1 cellular context compared by ENCODE assay signal in the genomic region with DNA sequence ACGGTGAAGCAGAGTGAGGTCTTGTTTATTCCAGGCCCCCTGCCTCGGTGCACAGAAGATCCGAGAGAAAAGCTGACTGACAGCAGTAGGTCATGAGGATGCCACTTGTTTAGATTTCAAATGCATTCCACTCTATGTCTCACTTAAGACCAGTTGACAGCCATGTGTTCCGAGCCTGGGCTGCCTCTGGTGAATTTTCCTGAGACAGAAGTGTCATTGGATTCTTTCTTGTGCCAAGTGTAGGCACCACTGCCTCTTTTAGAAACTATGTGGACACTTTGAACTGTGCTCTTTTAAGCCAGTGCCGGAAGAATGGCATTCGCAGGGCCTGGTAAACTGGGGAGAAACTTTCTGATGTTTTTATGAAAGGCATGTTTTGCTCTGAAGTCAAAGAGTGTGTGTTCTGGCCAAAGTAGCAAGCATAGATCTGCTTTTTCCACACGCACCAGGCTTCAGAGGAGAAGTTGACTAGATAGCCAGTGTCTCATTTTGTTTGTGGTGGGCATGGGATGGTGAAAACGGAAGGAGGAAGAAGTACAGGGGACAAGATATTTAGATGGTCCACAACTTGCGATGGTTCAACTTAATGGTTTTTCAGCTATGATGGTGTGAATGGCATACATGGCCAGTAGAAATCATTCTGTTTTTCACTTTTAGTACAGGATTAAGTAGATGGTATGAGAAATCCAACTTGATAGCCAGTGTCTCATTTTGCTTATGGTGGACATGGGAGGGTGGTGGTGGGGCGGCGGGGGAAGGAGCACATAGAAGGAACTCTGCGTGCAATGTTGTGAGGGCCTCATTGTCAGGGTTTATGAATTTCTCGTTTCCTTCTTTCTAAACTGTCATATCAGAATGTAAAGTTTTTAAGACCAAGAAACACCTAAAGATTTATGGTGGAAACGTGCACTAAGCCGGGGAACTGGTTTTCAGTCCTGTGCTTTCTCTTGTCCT.
TF ChIP-seq lines count a peak whose summit lies in the region.

No MANE protein-coding gene starts in this region.

TF ChIP-seq in GM23338, 12 proteins besides CTCF, POLR2A, EP300 and RAD21 (continued from another document):
- no peak for TF ChIP-seq REST (IDR thresholded peaks at IDR 0.05; ENCODE audit: unreplicated experiment)
- TF ChIP-seq, protein P1, sequence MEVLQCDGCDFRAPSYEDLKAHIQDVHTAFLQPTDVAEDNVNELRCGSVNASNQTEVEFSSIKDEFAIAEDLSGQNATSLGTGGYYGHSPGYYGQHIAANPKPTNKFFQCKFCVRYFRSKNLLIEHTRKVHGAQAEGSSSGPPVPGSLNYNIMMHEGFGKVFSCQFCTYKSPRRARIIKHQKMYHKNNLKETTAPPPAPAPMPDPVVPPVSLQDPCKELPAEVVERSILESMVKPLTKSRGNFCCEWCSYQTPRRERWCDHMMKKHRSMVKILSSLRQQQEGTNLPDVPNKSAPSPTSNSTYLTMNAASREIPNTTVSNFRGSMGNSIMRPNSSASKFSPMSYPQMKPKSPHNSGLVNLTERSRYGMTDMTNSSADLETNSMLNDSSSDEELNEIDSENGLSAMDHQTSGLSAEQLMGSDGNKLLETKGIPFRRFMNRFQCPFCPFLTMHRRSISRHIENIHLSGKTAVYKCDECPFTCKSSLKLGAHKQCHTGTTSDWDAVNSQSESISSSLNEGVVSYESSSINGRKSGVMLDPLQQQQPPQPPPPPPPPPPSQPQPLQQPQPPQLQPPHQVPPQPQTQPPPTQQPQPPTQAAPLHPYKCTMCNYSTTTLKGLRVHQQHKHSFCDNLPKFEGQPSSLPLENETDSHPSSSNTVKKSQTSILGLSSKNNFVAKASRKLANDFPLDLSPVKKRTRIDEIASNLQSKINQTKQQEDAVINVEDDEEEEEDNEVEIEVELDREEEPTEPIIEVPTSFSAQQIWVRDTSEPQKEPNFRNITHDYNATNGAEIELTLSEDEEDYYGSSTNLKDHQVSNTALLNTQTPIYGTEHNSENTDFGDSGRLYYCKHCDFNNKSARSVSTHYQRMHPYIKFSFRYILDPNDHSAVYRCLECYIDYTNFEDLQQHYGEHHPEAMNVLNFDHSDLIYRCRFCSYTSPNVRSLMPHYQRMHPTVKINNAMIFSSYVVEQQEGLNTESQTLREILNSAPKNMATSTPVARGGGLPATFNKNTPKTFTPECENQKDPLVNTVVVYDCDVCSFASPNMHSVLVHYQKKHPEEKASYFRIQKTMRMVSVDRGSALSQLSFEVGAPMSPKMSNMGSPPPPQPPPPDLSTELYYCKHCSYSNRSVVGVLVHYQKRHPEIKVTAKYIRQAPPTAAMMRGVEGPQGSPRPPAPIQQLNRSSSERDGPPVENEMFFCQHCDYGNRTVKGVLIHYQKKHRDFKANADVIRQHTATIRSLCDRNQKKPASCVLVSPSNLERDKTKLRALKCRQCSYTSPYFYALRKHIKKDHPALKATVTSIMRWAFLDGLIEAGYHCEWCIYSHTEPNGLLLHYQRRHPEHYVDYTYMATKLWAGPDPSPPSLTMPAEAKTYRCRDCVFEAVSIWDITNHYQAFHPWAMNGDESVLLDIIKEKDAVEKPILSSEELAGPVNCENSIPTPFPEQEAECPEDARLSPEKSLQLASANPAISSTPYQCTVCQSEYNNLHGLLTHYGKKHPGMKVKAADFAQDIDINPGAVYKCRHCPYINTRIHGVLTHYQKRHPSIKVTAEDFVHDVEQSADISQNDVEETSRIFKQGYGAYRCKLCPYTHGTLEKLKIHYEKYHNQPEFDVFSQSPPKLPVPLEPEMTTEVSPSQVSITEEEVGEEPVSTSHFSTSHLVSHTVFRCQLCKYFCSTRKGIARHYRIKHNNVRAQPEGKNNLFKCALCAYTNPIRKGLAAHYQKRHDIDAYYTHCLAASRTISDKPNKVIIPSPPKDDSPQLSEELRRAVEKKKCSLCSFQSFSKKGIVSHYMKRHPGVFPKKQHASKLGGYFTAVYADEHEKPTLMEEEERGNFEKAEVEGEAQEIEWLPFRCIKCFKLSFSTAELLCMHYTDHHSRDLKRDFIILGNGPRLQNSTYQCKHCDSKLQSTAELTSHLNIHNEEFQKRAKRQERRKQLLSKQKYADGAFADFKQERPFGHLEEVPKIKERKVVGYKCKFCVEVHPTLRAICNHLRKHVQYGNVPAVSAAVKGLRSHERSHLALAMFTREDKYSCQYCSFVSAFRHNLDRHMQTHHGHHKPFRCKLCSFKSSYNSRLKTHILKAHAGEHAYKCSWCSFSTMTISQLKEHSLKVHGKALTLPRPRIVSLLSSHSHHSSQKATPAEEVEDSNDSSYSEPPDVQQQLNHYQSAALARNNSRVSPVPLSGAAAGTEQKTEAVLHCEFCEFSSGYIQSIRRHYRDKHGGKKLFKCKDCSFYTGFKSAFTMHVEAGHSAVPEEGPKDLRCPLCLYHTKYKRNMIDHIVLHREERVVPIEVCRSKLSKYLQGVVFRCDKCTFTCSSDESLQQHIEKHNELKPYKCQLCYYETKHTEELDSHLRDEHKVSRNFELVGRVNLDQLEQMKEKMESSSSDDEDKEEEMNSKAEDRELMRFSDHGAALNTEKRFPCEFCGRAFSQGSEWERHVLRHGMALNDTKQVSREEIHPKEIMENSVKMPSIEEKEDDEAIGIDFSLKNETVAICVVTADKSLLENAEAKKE (CRISPR knock-in tag; IDR thresholded peaks at IDR 0.05): no peak
- no peak for TF ChIP-seq ZNF331 (CRISPR knock-in tag; IDR thresholded peaks at IDR 0.05; ENCODE audit: low read depth)
- no peak for TF ChIP-seq EZH2 (IDR thresholded peaks at IDR 0.05; ENCODE audit: low read depth, unreplicated experiment)
- no peak for TF ChIP-seq EZH2phosphoT487 (IDR thresholded peaks at IDR 0.05; ENCODE audit: unreplicated experiment)
- no peak for TF ChIP-seq ZNF114 (CRISPR knock-in tag; IDR thresholded peaks at IDR 0.05)
- TF ChIP-seq CREB1 (CRISPR knock-in tag; IDR thresholded peaks at IDR 0.05; ENCODE audit: low read depth): no peak
- no peak for TF ChIP-seq NANOG (IDR thresholded peaks at IDR 0.05; ENCODE audit: borderline replicate concordance)
